1 cellular context compared by ENCODE assay signal in the genomic region with DNA sequence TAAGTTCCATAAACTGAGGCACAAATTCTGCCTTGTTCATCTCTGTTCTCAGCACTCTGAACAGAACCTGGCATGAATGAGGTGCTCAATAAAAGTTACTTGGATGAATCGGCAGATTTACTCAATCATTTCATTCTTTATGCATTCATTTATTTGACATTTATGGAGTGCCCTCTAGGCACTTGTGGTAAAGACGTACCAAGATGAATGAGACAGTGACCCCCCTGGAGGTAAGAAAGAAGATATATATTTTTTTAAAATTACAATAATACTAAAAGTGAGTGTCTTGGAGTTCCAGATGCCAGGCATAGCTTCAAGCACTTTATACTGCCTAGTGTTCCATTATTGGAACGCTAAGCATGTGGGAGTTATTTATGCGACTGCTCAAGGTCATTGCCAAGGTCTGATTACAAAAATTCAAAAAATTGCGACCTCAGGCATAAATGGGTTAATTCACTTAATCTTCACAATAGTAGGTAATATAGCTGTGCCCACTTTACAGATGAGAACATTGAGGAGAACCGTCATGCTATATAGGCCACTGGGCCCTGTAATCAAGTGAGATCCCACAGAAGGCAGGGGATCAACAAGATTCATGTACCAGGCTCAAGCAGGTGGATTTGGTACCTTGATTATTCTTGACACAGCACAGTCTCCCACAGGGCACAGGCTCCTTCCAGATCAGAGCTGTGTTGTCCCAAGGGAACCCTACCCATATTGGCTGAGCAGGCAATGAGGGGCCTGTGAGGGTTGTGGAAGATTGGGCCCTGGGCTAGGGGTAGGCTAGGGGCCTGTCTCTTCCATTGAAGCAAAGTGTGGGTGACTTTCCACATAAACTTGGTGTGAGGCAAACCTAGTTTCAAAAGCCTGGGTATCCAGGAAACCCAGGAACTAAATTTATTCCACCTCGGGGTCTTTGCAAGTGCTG.
TF ChIP-seq lines count a peak whose summit lies in the region.

No MANE protein-coding gene starts in this region.

TF ChIP-seq in K562, 482 proteins besides CTCF, POLR2A, EP300 and RAD21 (continued from another document):
- no peak for TF ChIP-seq ETS1 (conservative IDR thresholded peaks at IDR 0.05; ENCODE audit: control insufficient read depth, low read depth, low read length)
- TF ChIP-seq GABPB2 (CRISPR knock-in tag; conservative IDR thresholded peaks at IDR 0.05) = no peak
- TF ChIP-seq PHTF2 (CRISPR knock-in tag; IDR thresholded peaks at IDR 0.05) = no peak
- TF ChIP-seq ADNP (tag; IDR thresholded peaks at IDR 0.05) = peak; percentile 95
- TF ChIP-seq HDAC2 (IDR thresholded peaks at IDR 0.05) = 0 out of 2 replicates have a peak, but pooled peaks have one; percentile 46
- TF ChIP-seq ARNT (IDR thresholded peaks at IDR 0.05) = 0 out of 4 replicates have a peak, but pooled peaks of 1 of the 2 experiments have one; percentile 46
- no peak for TF ChIP-seq NR2C1 (IDR thresholded peaks at IDR 0.05)
- TF ChIP-seq NR2C1 (tag; IDR thresholded peaks at IDR 0.05) = no peak
- TF ChIP-seq ZNF324 (CRISPR knock-in tag; IDR thresholded peaks at IDR 0.05) = no peak
- no peak for TF ChIP-seq ZNF717 (CRISPR knock-in tag; IDR thresholded peaks at IDR 0.05)
- no peak for TF ChIP-seq SP2 (IDR thresholded peaks at IDR 0.05; ENCODE audit: extremely low read depth, low read depth, low read length, poor library complexity, severe bottlenecking)
- no peak for TF ChIP-seq ZNF780A (CRISPR knock-in tag; IDR thresholded peaks at IDR 0.05)
- TF ChIP-seq ZNF696 (CRISPR knock-in tag; conservative IDR thresholded peaks at IDR 0.05) = no peak
- no peak for TF ChIP-seq BACH1 (tag; IDR thresholded peaks at IDR 0.05)
- no peak for TF ChIP-seq ZNF184 (CRISPR knock-in tag; IDR thresholded peaks at IDR 0.05)
- TF ChIP-seq MAFF (IDR thresholded peaks at IDR 0.05; ENCODE audit: low read length) = no peak
- no peak for TF ChIP-seq TCF7 (IDR thresholded peaks at IDR 0.05; ENCODE audit: borderline replicate concordance)
- TF ChIP-seq BCOR (IDR thresholded peaks at IDR 0.05) = peak; percentile 90
- TF ChIP-seq ZNF431 (CRISPR knock-in tag; IDR thresholded peaks at IDR 0.05) = no peak
- TF ChIP-seq HDGF (IDR thresholded peaks at IDR 0.05) = 0 out of 2 replicates have a peak, but pooled peaks have one; percentile 53
- peak; percentile 14 for TF ChIP-seq CHD4 (IDR thresholded peaks at IDR 0.05; ENCODE audit: insufficient read depth, insufficient replicate concordance, low read depth, low read length, poor library complexity, severe bottlenecking)
- TF ChIP-seq HES1 (IDR thresholded peaks at IDR 0.05; ENCODE audit: low read depth) = no peak
- peak; percentile 45 to 86; a peak in 3 of 4 replicates for TF ChIP-seq KDM1A (IDR thresholded peaks at IDR 0.05)
- TF ChIP-seq HMGN3 (IDR thresholded peaks at IDR 0.05; ENCODE audit: borderline replicate concordance, extremely low read depth, insufficient read length, low read depth, low read length) = no peak
- TF ChIP-seq ZFP1 (CRISPR knock-in tag; IDR thresholded peaks at IDR 0.05) = no peak
- TF ChIP-seq HDAC1 (IDR thresholded peaks at IDR 0.05) = 0 out of 4 replicates have a peak, but pooled peaks of 1 of the 2 experiments have one; percentile 23
- TF ChIP-seq ZNF318 (IDR thresholded peaks at IDR 0.05; ENCODE audit: borderline replicate concordance in 1 of 2, low read depth in 1 of 2) = no peak
- TF ChIP-seq NFE2 (IDR thresholded peaks at IDR 0.05; ENCODE audit: low read depth) = 0 out of 2 replicates have a peak, but pooled peaks have one; percentile 9
- TF ChIP-seq ELF4 (CRISPR knock-in tag; IDR thresholded peaks at IDR 0.05) = no peak
- TF ChIP-seq ZFP36 (IDR thresholded peaks at IDR 0.05; ENCODE audit: low read depth, low read length, partially characterized antibody) = no peak
- TF ChIP-seq PRMT5 (CRISPR knock-in tag; IDR thresholded peaks at IDR 0.05) = no peak
- peak; percentile 96 for TF ChIP-seq RBM25 (IDR thresholded peaks at IDR 0.05; ENCODE audit: low read depth, low read length, severe bottlenecking)
- TF ChIP-seq SMAD3 (CRISPR knock-in tag; conservative IDR thresholded peaks at IDR 0.05) = no peak
- no peak for TF ChIP-seq BRCA1 (IDR thresholded peaks at IDR 0.05)
- TF ChIP-seq BRCA1 (CRISPR knock-in tag; IDR thresholded peaks at IDR 0.05) = no peak
- TF ChIP-seq NFIC (IDR thresholded peaks at IDR 0.05) = no peak
- no peak for TF ChIP-seq TCF7L2 (IDR thresholded peaks at IDR 0.05; ENCODE audit: low read depth, low read length)
